8 cellular contexts compared by ENCODE assay signal in genomic region chr11:134223066-134223465, GRCh38. TPM values are rescaled to one million over a fixed set of nuclear protein-coding genes. Genes with fewer than 3 reads are reported as not detected.
DNase-seq lines count a peak whose midpoint lies in the region; ATAC-seq and TF ChIP-seq lines count a peak whose summit lies in the region.

No MANE protein-coding gene starts in this region.

- POLR2A ChIA-PET in naive thymus-derived CD8-positive, alpha-beta T cell (lab: Charles Lee), result interaction anchor here (2.7 to 7.8 kb wide), 2 partner anchors 28 to 52 kb away, joined by 41 to 115 read pairs; partner anchors contain the start of genes ACAD8, GLB1L3 and THYN1

- peaks cover 0 to 2% (median 0%) of the 10 kb centered on the region in 7 donors for H3K9me3 Mint-ChIP-seq in CD14-positive monocyte
- H3K9me3 Mint-ChIP-seq in naive thymus-derived CD8-positive, alpha-beta T cell, result no peaks in the 10 kb centered on the region

- peaks cover 29 to 30% of the 10 kb centered on the region in 2 donors for H3K36me3 Mint-ChIP-seq in CD14-positive monocyte
- peaks cover 0 to 21% (median 6%) of the 10 kb centered on the region in 3 donors for H3K36me3 Mint-ChIP-seq in naive thymus-derived CD8-positive, alpha-beta T cell

- TF ChIP-seq POLR2A in breast epithelium (IDR thresholded peaks at IDR 0.05), result no peak

- H3K27me3 Mint-ChIP-seq in CD14-positive monocyte (ENCODE audit: low read depth in 3 of 3), result peaks cover 0 to 1% (median 0%) of the 10 kb centered on the region in 3 donors
- no peaks in the 10 kb centered on the region for H3K27me3 Mint-ChIP-seq in naive thymus-derived CD8-positive, alpha-beta T cell

- DNase-seq in CD14-positive monocyte (ENCODE audit: low spot score) (no peak), LNCaP clone FGC (ENCODE audit: low read depth) (no peak), breast epithelium (ENCODE audit: low spot score in 2 of 2) (no peak), posterior cingulate gyrus (no peak), foreskin melanocyte (no peak)
- DNase-seq in naive thymus-derived CD8-positive, alpha-beta T cell, result peak in 2 of 10 donors; percentile 0 to 2
- no peak for DNase-seq in activated effector memory CD4-positive, alpha-beta T cell treated with anti-CD3 and anti-CD28 coated beads, Interleukin-2, amount 50 U/mL, for 16 hours
- no peak for DNase-seq in activated CD8-positive, alpha-beta memory T cell treated with anti-CD3 and anti-CD28 coated beads, Interleukin-2, amount 50 U/mL, for 4 hours

- H3K4me3 Mint-ChIP-seq in CD14-positive monocyte, result peak overlapping the region; percentile 89 to 95
- peak overlapping the region; percentile 91 to 98 (median 96) for H3K4me3 Mint-ChIP-seq in naive thymus-derived CD8-positive, alpha-beta T cell

- no peak overlapping the region for H3K27ac ChIP-seq in breast epithelium

- H3K9me3 ChIP-seq in breast epithelium, result no peaks in the 10 kb centered on the region

- intact Hi-C loops in CD14-positive monocyte (cut with micrococcal nuclease), result no loop called here
- intact Hi-C loops in breast epithelium (cut with DNase I; ENCODE audit: low total_unique reads), result no loop called here
- intact Hi-C loops in posterior cingulate gyrus (cut with DNase I), result loop anchor here (10.0 kb wide), 2 partner anchors 168 to 288 kb away; no protein-coding TSS in a partner anchor

- H3K36me3 ChIP-seq in breast epithelium, result no peaks in the 10 kb centered on the region

- no peak for ATAC-seq in naive thymus-derived CD8-positive, alpha-beta T cell

- H3K4me3 ChIP-seq in LNCaP clone FGC (ENCODE audit: low read depth, low read length) (peak overlapping the region; percentile 92), breast epithelium (peak overlapping the region; percentile 80 to 99 (median 81))

- H3K4me1 Mint-ChIP-seq in CD14-positive monocyte, result peaks cover 46% of the 10 kb centered on the region
- H3K4me1 Mint-ChIP-seq in naive thymus-derived CD8-positive, alpha-beta T cell, result peaks cover 49 to 59% (median 56%) of the 10 kb centered on the region in 4 donors

- TF ChIP-seq CTCF in CD14-positive monocyte (IDR thresholded peaks at IDR 0.05) (no peak), LNCaP clone FGC (IDR thresholded peaks at IDR 0.05; ENCODE audit: control insufficient read depth, extremely low read depth, insufficient read depth) (no peak), breast epithelium (IDR thresholded peaks at IDR 0.05) (no peak)

- no peaks in the 10 kb centered on the region for H3K27me3 ChIP-seq in breast epithelium

- H3K27ac Mint-ChIP-seq in CD14-positive monocyte, result peak overlapping the region in 6 of 7 donors; percentile 32 to 92 (median 72)
- H3K27ac Mint-ChIP-seq in naive thymus-derived CD8-positive, alpha-beta T cell, result peak overlapping the region; percentile 37 to 98 (median 88)

- H3K4me1 ChIP-seq in breast epithelium, result peaks cover 5 to 11% of the 10 kb centered on the region in 2 donors

RNA-seq across cellular contexts. Expression of gene NCAPD3, which starts 0.7 kb away (rescaled TPM):
- 1 to 10 TPM; 4.0 to 6.0 TPM for polyA plus RNA-seq in CD14-positive monocyte
- total RNA-seq in breast epithelium, result 10 to 100 TPM; 12.0 to 16.5 (median 12.1) TPM
- total RNA-seq in naive thymus-derived CD8-positive, alpha-beta T cell, result 10 to 100 TPM; 42.6 to 43.5 TPM
- polyA plus RNA-seq in naive thymus-derived CD8-positive, alpha-beta T cell, result 10 to 100 TPM; 11.2 to 16.5 (median 14.2) TPM

RNA-seq across cellular contexts. Expression of gene VPS26B, which starts 1.4 kb away (rescaled TPM):
- 10 to 100 TPM; 30.4 to 34.3 TPM for polyA plus RNA-seq in CD14-positive monocyte
- total RNA-seq in breast epithelium, result 10 to 100 TPM; 34.4 to 45.0 (median 40.1) TPM
- total RNA-seq in naive thymus-derived CD8-positive, alpha-beta T cell, result 10 to 100 TPM; 66.4 to 70.1 TPM
- polyA plus RNA-seq in naive thymus-derived CD8-positive, alpha-beta T cell, result 10 to 100 TPM; 47.8 to 62.5 (median 57.7) TPM

RNA-seq across cellular contexts. Expression of gene THYN1, which starts 30.1 kb away (rescaled TPM):
- polyA plus RNA-seq in CD14-positive monocyte, result 10 to 100 TPM; 57.6 to 65.7 TPM
- 10 to 100 TPM; 51.7 to 73.9 (median 58.7) TPM for total RNA-seq in breast epithelium
- 10 to 100 TPM; 79.0 to 79.6 TPM for total RNA-seq in naive thymus-derived CD8-positive, alpha-beta T cell
- 100 to 1,000 TPM; 172 to 207 (median 197) TPM for polyA plus RNA-seq in naive thymus-derived CD8-positive, alpha-beta T cell

RNA-seq across cellular contexts. Expression of gene ACAD8, which starts 30.3 kb away (rescaled TPM):
- polyA plus RNA-seq in CD14-positive monocyte, result 10 to 100 TPM; 16.7 to 19.3 TPM
- 10 to 100 TPM; 20.5 to 46.2 (median 40.4) TPM for total RNA-seq in breast epithelium
- total RNA-seq in naive thymus-derived CD8-positive, alpha-beta T cell, result 10 to 100 TPM; 37.2 to 40.2 TPM
- 10 to 100 TPM; 21.0 to 24.0 (median 22.6) TPM for polyA plus RNA-seq in naive thymus-derived CD8-positive, alpha-beta T cell

RNA-seq across cellular contexts. Expression of gene GLB1L3, which starts 53.1 kb away (rescaled TPM):
- not detected for polyA plus RNA-seq in CD14-positive monocyte
- 1 to 10 TPM in 2 of 3 donors, not detected in 1; 1.0 to 1.6 TPM for total RNA-seq in breast epithelium
- total RNA-seq in naive thymus-derived CD8-positive, alpha-beta T cell, result 1 to 10 TPM; 1.2 TPM
- 1 to 10 TPM; 2.0 to 2.5 (median 2.2) TPM for polyA plus RNA-seq in naive thymus-derived CD8-positive, alpha-beta T cell
